16 cellular contexts compared by ENCODE assay signal in genomic region chr20:37205130-37205529, GRCh38. TPM values are rescaled to one million over a fixed set of nuclear protein-coding genes. Genes with fewer than 3 reads are reported as not detected.
DNase-seq lines count a peak whose midpoint lies in the region; ATAC-seq and TF ChIP-seq lines count a peak whose summit lies in the region.
"Had no signal": no experiment of that assay in that cellular context is flagged by ENCODE, and none has a peak within 500 bp of the region (broad histone marks: within the 10 kb centered on the region; RNA-seq: fewer than 3 reads in every experiment).

No MANE protein-coding gene starts in this region.

- H3K27me3 ChIP-seq in cardiac muscle cell (no peaks in the 10 kb centered on the region), neuronal stem cell (ENCODE audit: control insufficient read depth in 3 of 3, insufficient read depth in 3 of 3, low read depth in 1 of 3, low read length in 3 of 3) (no peaks in the 10 kb centered on the region)
- H3K27me3 ChIP-seq: BLaER1 had no signal

- DNase-seq in cardiac muscle cell (ENCODE audit: low read depth in 1 of 2, low spot score in 1 of 2) (peak in 1 of 2 donors; percentile 14), left ventricle myocardium superior (no peak), neuronal stem cell (ENCODE audit: low spot score) (peak; percentile 65), NCI-H1092 (lab: John Stamatoyannopoulos, UW) (no peak)
- DNase-seq: DMS79, NCI-H187 treated with DMSO at 0.1 percent for 48 hours, NCI-H69, SHP77 had no signal

- no CpG with 5 or more reads among the region's 6 CpGs for WGBS in neuronal stem cell (ENCODE audit: extremely low coverage in 2 of 2, insufficient read length in 2 of 2, insufficient replicate concordance in 1 of 2), 2 donors

- peak overlapping the region in 3 of 5 experiments; percentile 12 to 70 (median 18) for H3K4me3 Mint-ChIP-seq in brain
- H3K4me3 Mint-ChIP-seq: CD8-positive, alpha-beta T cell had no signal

- H3K4me3 ChIP-seq in cardiac muscle cell = no peak overlapping the region
- H3K4me3 ChIP-seq in neuronal stem cell (ENCODE audit: low read length in 2 of 2) = no peak overlapping the region
- H3K4me3 ChIP-seq: BLaER1 had no signal

- H4K91ac ChIP-seq in neuronal stem cell (ENCODE audit: low read depth, low read length, poor library complexity) = no peak overlapping the region

- H3K23ac ChIP-seq in neuronal stem cell (ENCODE audit: low read depth, low read length, poor library complexity) = no peak overlapping the region

- H3K4me1 Mint-ChIP-seq in brain = peaks cover 68% of the 10 kb centered on the region

- no peak overlapping the region for H3K4ac ChIP-seq in neuronal stem cell (ENCODE audit: low read length)

- peak overlapping the region; percentile 64 to 92 (median 82) for H3K27ac Mint-ChIP-seq in brain
- H3K27ac Mint-ChIP-seq: CD8-positive, alpha-beta T cell had no signal

- H3K79me1 ChIP-seq in neuronal stem cell (ENCODE audit: low read depth, low read length) = peaks cover 3% of the 10 kb centered on the region

- no peak overlapping the region for H2BK12ac ChIP-seq in neuronal stem cell (ENCODE audit: low read length)

- H4K8ac ChIP-seq in neuronal stem cell (ENCODE audit: low read depth, low read length) = no peak overlapping the region

- no peak overlapping the region for H2AFZ ChIP-seq in neuronal stem cell (ENCODE audit: low read length)

- H3K14ac ChIP-seq in neuronal stem cell (ENCODE audit: low read length) = no peak overlapping the region

- peak overlapping the region; percentile 7 for H3K27ac ChIP-seq in cardiac muscle cell
- peak overlapping the region; percentile 88 for H3K27ac ChIP-seq in neuronal stem cell (replicated peaks; ENCODE audit: low read length)
- H3K27ac ChIP-seq: BLaER1 had no signal

- H3K4me1 ChIP-seq in cardiac muscle cell (ENCODE audit: low read depth) = peaks cover 15% of the 10 kb centered on the region
- peaks cover 19 to 30% of the 10 kb centered on the region in 2 donors for H3K4me1 ChIP-seq in neuronal stem cell (ENCODE audit: control insufficient read depth in 2 of 2, insufficient read depth in 1 of 2, low read depth in 1 of 2, low read length in 2 of 2)
- H3K4me1 ChIP-seq: BLaER1 had no signal

- H3K9ac ChIP-seq in neuronal stem cell (ENCODE audit: low read depth, low read length, poor library complexity) = no peak overlapping the region
- H3K9ac ChIP-seq: BLaER1 had no signal

- H3K27me3 Mint-ChIP-seq in brain = no peaks in the 10 kb centered on the region

- H2BK15ac ChIP-seq in neuronal stem cell (ENCODE audit: low read length) = no peak overlapping the region

- H2BK5ac ChIP-seq in neuronal stem cell (ENCODE audit: low read length) = no peak overlapping the region

- H3K36me3 ChIP-seq in cardiac muscle cell (peaks cover 54% of the 10 kb centered on the region), neuronal stem cell (replicated peaks in 1 of 2; ENCODE audit: control insufficient read depth in 2 of 2, insufficient read depth in 2 of 2, low read length in 2 of 2) (peaks cover 19 to 98% of the 10 kb centered on the region in 2 donors)

- ATAC-seq in left ventricle myocardium superior (no peak), GM21367 (IDR thresholded peaks at IDR 0.05; ENCODE audit: unreplicated experiment) (no peak), GM21717 (IDR thresholded peaks at IDR 0.05; ENCODE audit: unreplicated experiment) (no peak), GM21390 (IDR thresholded peaks at IDR 0.05; ENCODE audit: unreplicated experiment) (no peak)
- ATAC-seq: CD8-positive, alpha-beta T cell had no signal

- intact Hi-C loops in left ventricle myocardium superior (cut with micrococcal nuclease) = no loop called here

- no peak overlapping the region for H2BK120ac ChIP-seq in neuronal stem cell (ENCODE audit: low read depth, low read length)

- H3K9me3 ChIP-seq in cardiac muscle cell (ENCODE audit: low read depth) (no peaks in the 10 kb centered on the region), neuronal stem cell (replicated peaks in 1 of 2; ENCODE audit: control insufficient read depth in 2 of 2, insufficient read depth in 1 of 2, low read depth in 1 of 2, low read length in 2 of 2) (no peaks in the 10 kb centered on the region)
- H3K9me3 ChIP-seq: BLaER1 had no signal

- no peak overlapping the region for H2AK5ac ChIP-seq in neuronal stem cell (ENCODE audit: low read depth, low read length)

- H3K18ac ChIP-seq in neuronal stem cell (ENCODE audit: low read length) = no peak overlapping the region

- peaks cover 78% of the 10 kb centered on the region for H3K36me3 Mint-ChIP-seq in brain

- TF ChIP-seq CTCF in cardiac muscle cell (IDR thresholded peaks at IDR 0.05; ENCODE audit: low read depth, low read length) = no peak
- TF ChIP-seq CTCF in brain (conservative IDR thresholded peaks at IDR 0.05) = no peak

- no peaks in the 10 kb centered on the region for H3K9me3 Mint-ChIP-seq in brain
- H3K9me3 Mint-ChIP-seq: CD8-positive, alpha-beta T cell had no signal

- H3K4me2 ChIP-seq in neuronal stem cell (ENCODE audit: insufficient read depth, low read length, poor library complexity, severe bottlenecking) = no peak overlapping the region
- H3K4me2 ChIP-seq: BLaER1 had no signal

RNA-seq across cellular contexts. Expression of gene MROH8, which starts 25.8 kb away (rescaled TPM):
- total RNA-seq in cardiac muscle cell = 5.8 and 7.8 TPM in 2 replicates
- polyA plus RNA-seq in cardiac muscle cell = 12.1 and 13.3 TPM in 2 replicates
- total RNA-seq in left ventricle myocardium superior = 4.4 TPM
- 4.9 TPM for polyA plus RNA-seq in brain (ENCODE audit: insufficient read depth, low read depth, low replicate concordance)
- 4.4 TPM for polyA plus RNA-seq in neuronal stem cell (2013, experiment 1 of 2)
- polyA plus RNA-seq in neuronal stem cell (2013, experiment 2 of 2) = 4.7 TPM

RNA-seq across cellular contexts. Expression of gene RPN2, which starts 26.0 kb away (rescaled TPM):
- total RNA-seq in cardiac muscle cell (150 and 201 TPM in 2 replicates), left ventricle myocardium superior (84.7 TPM)
- polyA plus RNA-seq in cardiac muscle cell (208 and 259 TPM in 2 replicates), brain (ENCODE audit: insufficient read depth, low read depth, low replicate concordance) (203 TPM)
- polyA plus RNA-seq in neuronal stem cell (2013, experiment 1 of 2) = 205 TPM
- 211 TPM for polyA plus RNA-seq in neuronal stem cell (2013, experiment 2 of 2)

RNA-seq across cellular contexts. Expression of gene GHRH, which starts 56.5 kb away (rescaled TPM):
- 0.63 and 1.1 TPM in 2 replicates for total RNA-seq in cardiac muscle cell
- polyA plus RNA-seq in cardiac muscle cell = 0.34 TPM in 1 of 2 replicates, not detected in the other
- not detected for total RNA-seq in left ventricle myocardium superior
- polyA plus RNA-seq in brain (ENCODE audit: insufficient read depth, low read depth, low replicate concordance) = not detected
- 0.96 TPM for polyA plus RNA-seq in neuronal stem cell (2013, experiment 1 of 2)
- 1.8 TPM for polyA plus RNA-seq in neuronal stem cell (2013, experiment 2 of 2)
- total RNA-seq: A172; CD8-positive, alpha-beta T cell; LHCN-M2 had no signal
